ENCODE assay signal across 8 cellular contexts in the genomic region with DNA sequence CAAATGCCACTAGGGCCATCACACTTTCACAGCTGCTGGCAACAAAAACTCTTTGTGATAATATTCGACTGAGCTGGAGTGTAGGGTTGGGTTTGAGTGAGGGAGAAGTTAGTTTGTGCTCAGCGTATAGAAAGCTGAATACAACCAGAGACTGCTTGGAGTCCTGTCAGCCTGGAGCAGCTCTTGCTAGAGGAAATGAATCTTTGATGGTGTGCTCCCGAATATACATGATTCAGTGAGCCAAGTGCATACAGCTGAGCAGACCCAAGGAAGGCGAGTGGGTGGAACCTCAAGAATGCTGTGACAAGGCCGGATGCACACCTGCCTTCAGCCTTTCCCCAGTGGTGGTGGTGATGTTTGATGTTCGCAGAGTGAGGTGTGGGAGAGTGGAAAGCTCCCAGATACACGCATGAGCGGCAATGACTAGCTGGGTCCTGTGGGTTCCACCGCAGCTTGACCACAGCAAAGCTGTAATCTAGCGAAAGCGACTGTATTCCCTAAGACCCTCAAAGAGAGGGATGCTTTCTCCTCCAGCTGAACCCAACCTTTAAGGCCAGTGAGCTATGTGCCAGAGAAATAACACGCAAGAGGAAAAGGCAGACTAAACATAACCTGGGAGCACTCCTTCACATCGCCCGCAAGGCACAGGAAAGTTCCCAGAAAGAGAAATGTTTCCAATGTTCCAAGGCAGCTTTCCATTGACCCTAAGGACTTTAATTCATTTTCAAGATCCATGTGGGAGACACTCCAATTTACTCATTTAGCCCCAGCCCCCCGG. TPM values are rescaled to one million over a fixed set of nuclear protein-coding genes. Genes with fewer than 3 reads are reported as not detected.
A peak's percentile ranks its signal among the peaks of the same experiment; 100 is the strongest.
DNase-seq lines count a peak whose midpoint lies in the region; ATAC-seq and TF ChIP-seq lines count a peak whose summit lies in the region.

No MANE protein-coding gene starts in this region.

- H2AFZ ChIP-seq in mesenchymal stem cell (ENCODE audit: low read depth, low read length) = no peak overlapping the region

- H4K91ac ChIP-seq in mesenchymal stem cell (ENCODE audit: low read length) = no peak overlapping the region

- WGBS in mesenchymal stem cell = 79% methylated on average over 15 of the region's 15 CpGs

- ATAC-seq in WTC11 (no peak), GM19397 (IDR thresholded peaks at IDR 0.05; ENCODE audit: unreplicated experiment) (no peak)

- no peaks in the 10 kb centered on the region for H3K79me1 ChIP-seq in mesenchymal stem cell (replicated peaks; ENCODE audit: low read length, poor library complexity, severe bottlenecking)

- no peaks in the 10 kb centered on the region for H3K9me3 ChIP-seq in mesenchymal stem cell (ENCODE audit: control insufficient read depth, low read length)

- TF ChIP-seq CTCF in WTC11 (IDR thresholded peaks at IDR 0.05) = no peak
- TF ChIP-seq CTCF in cardiac fibroblast (IDR thresholded peaks at IDR 0.05; ENCODE audit: low read depth, low read length) = no peak

- peak overlapping the region; percentile 10 to 93 for H3K18ac ChIP-seq in mesenchymal stem cell (ENCODE audit: low read depth in 1 of 2, low read length in 2 of 2)

- H3K23ac ChIP-seq in mesenchymal stem cell (ENCODE audit: low read length in 2 of 2) = no peak overlapping the region

- peak overlapping the region in 1 of 2 experiments; percentile 18 for H2BK12ac ChIP-seq in mesenchymal stem cell (ENCODE audit: low read length in 2 of 2)

- H3K4me1 Mint-ChIP-seq in WTC11 = peaks cover 22% of the 10 kb centered on the region

- peak overlapping the region; percentile 7 for H4K8ac ChIP-seq in mesenchymal stem cell (ENCODE audit: low read length)

- H3K36me3 ChIP-seq in mesenchymal stem cell (ENCODE audit: control insufficient read depth in 1 of 2, insufficient read depth in 2 of 2, low read depth in 1 of 2, low read length in 2 of 2) = peaks cover 0 to 5% of the 10 kb centered on the region in 2 experiments

- peak overlapping the region in 1 of 2 experiments; percentile 61 for H3K14ac ChIP-seq in mesenchymal stem cell (ENCODE audit: low read length in 2 of 2)

- peak overlapping the region; percentile 1 to 5 for H3K4ac ChIP-seq in mesenchymal stem cell (ENCODE audit: low read depth in 1 of 2, low read length in 2 of 2)

- peaks cover 0 to 4% of the 10 kb centered on the region in 2 experiments for H3K27me3 ChIP-seq in mesenchymal stem cell (ENCODE audit: control insufficient read depth in 1 of 2, insufficient read depth in 1 of 2, low read length in 2 of 2)

- no peak overlapping the region for H2BK120ac ChIP-seq in mesenchymal stem cell (ENCODE audit: low read depth, low read length)

- H3K27me3 Mint-ChIP-seq in WTC11 (ENCODE audit: low read depth) = peaks cover 13% of the 10 kb centered on the region

- CTCF ChIA-PET in WTC11 (lab: Charles Lee) = interaction anchor here (0.8 to 11.6 kb wide), 20 partner anchors 9 to 306 kb away, joined by 3 to 112 read pairs (median 7); a partner anchor contains a TSS

- no peaks in the 10 kb centered on the region for H3K9me3 Mint-ChIP-seq in WTC11

- no peak overlapping the region for H3K4me2 ChIP-seq in mesenchymal stem cell (ENCODE audit: low read length, poor library complexity, severe bottlenecking)

- H3K4me1 ChIP-seq in mesenchymal stem cell (ENCODE audit: control insufficient read depth, insufficient read depth, low read depth, low read length) = peaks cover 12% of the 10 kb centered on the region

- H2BK15ac ChIP-seq in mesenchymal stem cell (ENCODE audit: low read depth, poor library complexity, severe bottlenecking) = no peak overlapping the region

- peak overlapping the region; percentile 88 for H3K9ac ChIP-seq in mesenchymal stem cell (ENCODE audit: low read length)

- no peak overlapping the region for H2BK5ac ChIP-seq in mesenchymal stem cell (ENCODE audit: low read depth, low read length, poor library complexity, severe bottlenecking)

- POLR2A ChIA-PET in WTC11 (lab: Charles Lee) = no interaction called here

- no peaks in the 10 kb centered on the region for H3K36me3 Mint-ChIP-seq in WTC11

- H3K4me3 ChIP-seq in cardiac fibroblast (replicated peaks in 1 of 2; ENCODE audit: low read depth in 2 of 2, low read length in 2 of 2) (peak overlapping the region; percentile 86 to 96), mesenchymal stem cell (ENCODE audit: insufficient read depth in 1 of 2, low read depth in 1 of 2, low read length in 2 of 2) (peak overlapping the region in 1 of 2 experiments; percentile 86)

- peak overlapping the region; percentile 80 for H3K4me3 Mint-ChIP-seq in WTC11

- no peak overlapping the region for H3K27ac Mint-ChIP-seq in WTC11

- H2AK5ac ChIP-seq in mesenchymal stem cell (ENCODE audit: low read length, severe bottlenecking) = no peak overlapping the region

- DNase-seq in NCI-H510A treated with DMSO at 0.1 percent for 48 hours (lab: John Stamatoyannopoulos, UW) (peak; percentile 18), NCI-H510A (lab: John Stamatoyannopoulos, UW) (no peak), WTC11 (ENCODE audit: low spot score) (no peak), cardiac fibroblast (ENCODE audit: low read depth in 2 of 2) (peak in 1 of 2 donors; percentile 33), mesenchymal stem cell (peak; percentile 30), NCI-H1694 (lab: John Stamatoyannopoulos, UW) (no peak)
- DNase-seq in stimulated activated CD8-positive, alpha-beta memory T cell treated with anti-CD3 and anti-CD28 coated beads, Interleukin-4, amount 100 ng/mL, for 1 hour (ENCODE audit: low read depth in 2 of 2, low spot score in 1 of 2) = peak; percentile 46 to 52

- no peak overlapping the region for H3K27ac ChIP-seq in mesenchymal stem cell (ENCODE audit: low read length, poor library complexity, severe bottlenecking)

TF ChIP-seq in WTC11, 78 proteins besides CTCF, POLR2A, EP300 and RAD21:
- TF ChIP-seq, protein P1, sequence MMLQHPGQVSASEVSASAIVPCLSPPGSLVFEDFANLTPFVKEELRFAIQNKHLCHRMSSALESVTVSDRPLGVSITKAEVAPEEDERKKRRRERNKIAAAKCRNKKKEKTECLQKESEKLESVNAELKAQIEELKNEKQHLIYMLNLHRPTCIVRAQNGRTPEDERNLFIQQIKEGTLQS (CRISPR knock-in tag; conservative IDR thresholded peaks at IDR 0.05) = no peak
- no peak for TF ChIP-seq SMAD4 (CRISPR knock-in tag; IDR thresholded peaks at IDR 0.05)
- TF ChIP-seq, protein P2, sequence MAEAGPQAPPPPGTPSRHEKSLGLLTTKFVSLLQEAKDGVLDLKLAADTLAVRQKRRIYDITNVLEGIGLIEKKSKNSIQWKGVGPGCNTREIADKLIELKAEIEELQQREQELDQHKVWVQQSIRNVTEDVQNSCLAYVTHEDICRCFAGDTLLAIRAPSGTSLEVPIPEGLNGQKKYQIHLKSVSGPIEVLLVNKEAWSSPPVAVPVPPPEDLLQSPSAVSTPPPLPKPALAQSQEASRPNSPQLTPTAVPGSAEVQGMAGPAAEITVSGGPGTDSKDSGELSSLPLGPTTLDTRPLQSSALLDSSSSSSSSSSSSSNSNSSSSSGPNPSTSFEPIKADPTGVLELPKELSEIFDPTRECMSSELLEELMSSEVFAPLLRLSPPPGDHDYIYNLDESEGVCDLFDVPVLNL (CRISPR knock-in tag; IDR thresholded peaks at IDR 0.05; ENCODE audit: borderline replicate concordance, low read depth) = no peak
- no peak for TF ChIP-seq KAT7 (CRISPR knock-in tag; IDR thresholded peaks at IDR 0.05; ENCODE audit: borderline replicate concordance)
- TF ChIP-seq, protein P3, sequence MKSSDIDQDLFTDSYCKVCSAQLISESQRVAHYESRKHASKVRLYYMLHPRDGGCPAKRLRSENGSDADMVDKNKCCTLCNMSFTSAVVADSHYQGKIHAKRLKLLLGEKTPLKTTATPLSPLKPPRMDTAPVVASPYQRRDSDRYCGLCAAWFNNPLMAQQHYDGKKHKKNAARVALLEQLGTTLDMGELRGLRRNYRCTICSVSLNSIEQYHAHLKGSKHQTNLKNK (CRISPR knock-in tag; IDR thresholded peaks at IDR 0.05) = no peak
- TF ChIP-seq HMGA2 (CRISPR knock-in tag; IDR thresholded peaks at IDR 0.05) = no peak
- no peak for TF ChIP-seq EMX1 (CRISPR knock-in tag; IDR thresholded peaks at IDR 0.05)
- TF ChIP-seq ESRRA (CRISPR knock-in tag; IDR thresholded peaks at IDR 0.05; ENCODE audit: borderline replicate concordance) = no peak
- TF ChIP-seq ZNF219 (CRISPR knock-in tag; IDR thresholded peaks at IDR 0.05; ENCODE audit: borderline replicate concordance) = no peak
- TF ChIP-seq PRRX2 (CRISPR knock-in tag; IDR thresholded peaks at IDR 0.05) = no peak
- TF ChIP-seq FOXK1 (CRISPR knock-in tag; IDR thresholded peaks at IDR 0.05) = no peak
- no peak for TF ChIP-seq JAZF1 (CRISPR knock-in tag; IDR thresholded peaks at IDR 0.05)
- TF ChIP-seq JUN (CRISPR knock-in tag; IDR thresholded peaks at IDR 0.05) = no peak
- no peak for TF ChIP-seq FOXJ3 (CRISPR knock-in tag; IDR thresholded peaks at IDR 0.05; ENCODE audit: borderline replicate concordance)
- TF ChIP-seq, protein P4, sequence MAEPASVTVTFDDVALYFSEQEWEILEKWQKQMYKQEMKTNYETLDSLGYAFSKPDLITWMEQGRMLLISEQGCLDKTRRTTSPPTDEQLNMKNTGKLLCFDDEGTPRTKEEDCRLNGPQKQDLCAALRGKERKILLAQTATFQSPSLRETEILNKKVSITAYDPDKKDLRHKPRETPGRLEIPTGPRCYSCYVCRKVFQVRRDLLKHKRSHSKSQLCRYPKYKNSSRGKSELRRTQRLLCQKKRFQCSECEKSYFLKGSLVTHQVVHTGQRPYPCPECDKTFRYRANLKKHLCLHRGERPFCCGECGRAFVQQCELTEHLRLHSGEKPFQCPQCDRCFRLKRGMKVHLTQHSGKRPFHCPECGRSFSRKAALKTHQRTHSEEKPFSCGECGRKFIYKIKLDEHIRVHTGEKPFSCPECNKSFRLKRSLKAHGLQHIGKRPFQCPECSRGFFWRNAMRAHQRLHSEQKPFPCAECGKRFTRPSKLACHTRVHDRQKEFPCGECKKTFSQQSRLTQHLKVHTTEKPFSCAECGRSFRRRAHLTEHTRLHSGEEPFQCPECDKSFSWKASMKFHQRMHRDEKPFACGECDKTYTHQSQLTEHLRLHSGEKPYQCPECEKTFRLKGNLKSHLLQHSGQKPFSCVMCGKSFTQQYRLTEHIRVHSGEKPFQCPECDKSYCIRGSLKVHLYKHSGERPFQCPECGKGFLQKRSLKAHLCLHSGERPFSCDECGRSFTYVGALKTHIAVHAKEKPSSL (CRISPR knock-in tag; conservative IDR thresholded peaks at IDR 0.05) = no peak
- TF ChIP-seq SP1 (CRISPR knock-in tag; conservative IDR thresholded peaks at IDR 0.05) = no peak

RNA-seq across cellular contexts. Expression of a gene that starts 1.2 kb away (rescaled TPM):
- 4.6 to 7.9 TPM (median 7.5 TPM) in 3 replicates for total RNA-seq in WTC11 (2021)
- polyA plus RNA-seq in mesenchymal stem cell (2013, experiment 1 of 2) = 15.6 TPM
- 14.8 TPM for polyA plus RNA-seq in mesenchymal stem cell (2013, experiment 2 of 2)

Comparison
In these comparisons a context has a peak if more than half of its experiments do, and no peak if none do; other contexts are left out.
1. DNase-seq: peak in NCI-H510A treated with DMSO at 0.1 percent for 48 hours (single experiment), mesenchymal stem cell (single experiment) and stimulated activated CD8-positive, alpha-beta memory T cell treated with anti-CD3 and anti-CD28 coated beads, Interleukin-4, amount 100 ng/mL, for 1 hour (2 of 2); none in NCI-H510A (single experiment), WTC11 (single experiment) and NCI-H1694 (single experiment).